27 cellular contexts compared by ENCODE assay signal in genomic region chr1:220339581-220339980, GRCh38.
DNase-seq lines count a peak whose midpoint lies in the region; ATAC-seq and TF ChIP-seq lines count a peak whose summit lies in the region.
"Had no signal": no experiment of that assay in that cellular context is flagged by ENCODE, and none has a peak within 500 bp of the region (broad histone marks: within the 10 kb centered on the region; RNA-seq: fewer than 3 reads in every experiment).

No MANE protein-coding gene starts in this region.

- TF ChIP-seq CTCF in 22Rv1 (IDR thresholded peaks at IDR 0.05) (0 out of 2 replicates have a peak, but pooled peaks have one; percentile 11), fibroblast of mammary gland (conservative IDR thresholded peaks at IDR 0.05; ENCODE audit: control insufficient read depth, insufficient read depth, low read depth, low read length) (peak; percentile 21)

- H3K9me3 Mint-ChIP-seq in activated T-cell treated with anti-CD3 and anti-CD28 coated beads, Interleukin-2, amount 50 U/mL, for 72 hours: no peaks in the 10 kb centered on the region
- H3K9me3 Mint-ChIP-seq: activated T-helper 1 cell treated with anti-CD3 and anti-CD28 coated beads, Interleukin-12 subunit alpha, Interleukin-12 subunit beta, Interleukin-2, Interleukin-4 antibody, amounts not matched to agents 30 ng/mL and 10 ng/mL and 1 ng/mL, durations not matched to agents 14 hours and 24 hours and 36 hours; effector memory CD8-positive, alpha-beta T cell; natural killer cell had no signal

- H3K27me3 ChIP-seq in NT2/D1 (ENCODE audit: insufficient read depth, insufficient read length): no peaks in the 10 kb centered on the region
- H3K27me3 ChIP-seq: tibial nerve had no signal

- peaks cover 9% of the 10 kb centered on the region for H3K27me3 Mint-ChIP-seq in activated T-cell treated with anti-CD3 and anti-CD28 coated beads, Interleukin-2, amount 50 U/mL, for 72 hours (ENCODE audit: low read depth)

- no peak overlapping the region for H3K27ac ChIP-seq in 22Rv1
- H3K27ac ChIP-seq: pancreas, PC-9, tibial nerve had no signal

- H3K4me3 Mint-ChIP-seq in activated T-cell treated with anti-CD3 and anti-CD28 coated beads, Interleukin-2, amount 50 U/mL, for 72 hours: no peak overlapping the region
- H3K4me3 Mint-ChIP-seq: activated naive CD8-positive, alpha-beta T cell; activated T-helper 1 cell treated with anti-CD3 and anti-CD28 coated beads, Interleukin-12 subunit alpha, Interleukin-12 subunit beta, Interleukin-2, Interleukin-4 antibody, amounts not matched to agents 30 ng/mL and 10 ng/mL and 1 ng/mL, durations not matched to agents 14 hours and 24 hours and 36 hours; effector memory CD8-positive, alpha-beta T cell; natural killer cell had no signal

- no peaks in the 10 kb centered on the region for H3K9me3 ChIP-seq in NT2/D1 (ENCODE audit: insufficient read depth, low read length)
- H3K9me3 ChIP-seq: HAP-1, pancreas, tibial nerve had no signal

- H3K36me3 ChIP-seq in NT2/D1 (ENCODE audit: insufficient read depth, insufficient read length, low read length): no peaks in the 10 kb centered on the region
- H3K36me3 ChIP-seq: HAP-1, pancreas, tibial nerve had no signal

- no peak overlapping the region for H3K9ac ChIP-seq in NT2/D1 (ENCODE audit: insufficient read length, low read depth)

- peak; percentile 51 for DNase-seq in D341Med (ENCODE audit: low spot score)
- peak; percentile 39 for DNase-seq in NT2/D1 (ENCODE audit: low read depth, low spot score)
- DNase-seq in fibroblast of mammary gland (ENCODE audit: low read depth): peak; percentile 26
- DNase-seq in activated T-cell treated with anti-CD3 and anti-CD28 coated beads, Interleukin-2, amount 50 U/mL, for 72 hours: no peak
- DNase-seq in NCI-H146 (lab: John Stamatoyannopoulos, UW): no peak
- DNase-seq: activated CD4-positive, alpha-beta T cell treated with anti-CD3 and anti-CD28 coated beads for 1 hour; activated CD8-positive, alpha-beta memory T cell treated with anti-CD3 and anti-CD28 coated beads for 24 hours; Caco-2; effector memory CD8-positive, alpha-beta T cell; GF-D8; kidney glomerular epithelial cell; mesenchymal stem cell; natural killer cell; NCI-H2029 treated with DMSO at 0.1 percent for 48 hours; NCI-H524 treated with DMSO at 0.1 percent for 48 hours; pancreas; PC-9; stimulated activated CD4-positive, alpha-beta T cell treated with anti-CD3 and anti-CD28 coated beads, Interleukin-1b, Interleukin-23, amount 100 ng/mL, for 48 hours; stimulated activated naive CD4-positive, alpha-beta T cell treated with Interleukin-2 at 50 U/mL for 16 hours; T-helper 9 cell had no signal

- H3K4me3 ChIP-seq in NT2/D1 (ENCODE audit: insufficient read length, low read depth): no peak overlapping the region
- H3K4me3 ChIP-seq in fibroblast of mammary gland (ENCODE audit: control insufficient read depth, low read depth, low read length): no peak overlapping the region
- H3K4me3 ChIP-seq: HAP-1, K562, pancreas, PC-9, tibial nerve had no signal

- ATAC-seq in activated T-cell treated with anti-CD3 and anti-CD28 coated beads, Interleukin-2, amount 50 U/mL, for 72 hours (replicated peaks in 1 of 2): no peak
- no peak for ATAC-seq in GM19452 (IDR thresholded peaks at IDR 0.05; ENCODE audit: unreplicated experiment)
- ATAC-seq: effector memory CD8-positive, alpha-beta T cell; K562; natural killer cell; pancreas had no signal

- no peaks in the 10 kb centered on the region for H3K4me1 Mint-ChIP-seq in activated T-cell treated with anti-CD3 and anti-CD28 coated beads, Interleukin-2, amount 50 U/mL, for 72 hours (ENCODE audit: low read depth)
- H3K4me1 Mint-ChIP-seq: natural killer cell had no signal

- H3K4me1 ChIP-seq in NT2/D1 (ENCODE audit: insufficient read depth, insufficient read length): peaks cover 3% of the 10 kb centered on the region
- H3K4me1 ChIP-seq: pancreas, tibial nerve had no signal

- no peak overlapping the region for H3K27ac Mint-ChIP-seq in activated T-cell treated with anti-CD3 and anti-CD28 coated beads, Interleukin-2, amount 50 U/mL, for 72 hours
- H3K27ac Mint-ChIP-seq: activated naive CD8-positive, alpha-beta T cell; activated T-helper 1 cell treated with anti-CD3 and anti-CD28 coated beads, Interleukin-12 subunit alpha, Interleukin-12 subunit beta, Interleukin-2, Interleukin-4 antibody, amounts not matched to agents 30 ng/mL and 10 ng/mL and 1 ng/mL, durations not matched to agents 14 hours and 24 hours and 36 hours; effector memory CD8-positive, alpha-beta T cell; natural killer cell had no signal

- no peaks in the 10 kb centered on the region for H3K36me3 Mint-ChIP-seq in activated T-cell treated with anti-CD3 and anti-CD28 coated beads, Interleukin-2, amount 50 U/mL, for 72 hours (ENCODE audit: insufficient read depth in 2 of 2)
- H3K36me3 Mint-ChIP-seq: activated naive CD8-positive, alpha-beta T cell; natural killer cell had no signal

Comparison
In these comparisons a context has a peak if more than half of its experiments do, and no peak if none do; other contexts are left out.
1. DNase-seq: peak in D341Med (single experiment), NT2/D1 (single experiment) and fibroblast of mammary gland (single experiment); none in activated T-cell treated with anti-CD3 and anti-CD28 coated beads, Interleukin-2, amount 50 U/mL, for 72 hours (0 of 2) and NCI-H146 (single experiment).